31 cellular contexts compared by ENCODE assay signal in genomic region chr5:177083351-177083750, GRCh38.
"Had no signal": no experiment of that assay in that cellular context is flagged by ENCODE, and none has a peak within 500 bp of the region (broad histone marks: within the 10 kb centered on the region; RNA-seq: fewer than 3 reads in every experiment).

No MANE protein-coding gene starts in this region.

- H3K4me3 ChIP-seq: adrenal gland, body of pancreas, breast epithelium, SJCRH30, SK-N-MC had no signal

- H3K27ac ChIP-seq: adrenal gland, body of pancreas, breast epithelium, SJCRH30, SK-N-MC had no signal

- H3K36me3 ChIP-seq: adrenal gland, breast epithelium had no signal

- H3K9me3 Mint-ChIP-seq: activated CD4-positive, alpha-beta T cell treated with anti-CD3 and anti-CD28 coated beads, Interleukin-2, amount 10 ng/mL, durations not matched to agents 7 days and 5 days; activated naive CD4-positive, alpha-beta T cell treated with anti-CD3 and anti-CD28 coated beads for 36 hours; activated naive CD4-positive, alpha-beta T cell treated with anti-CD3 and anti-CD28 coated beads, Interleukin-2, amount 50 U/mL, for 72 hours; activated T-cell treated with anti-CD3 and anti-CD28 coated beads, Interleukin-2, amount 50 U/mL, for 4 hours; activated T-helper 1 cell treated with anti-CD3 and anti-CD28 coated beads, Interleukin-12 subunit alpha, Interleukin-12 subunit beta, Interleukin-2, Interleukin-4 antibody, amounts not matched to agents 30 ng/mL and 10 ng/mL and 1 ng/mL, durations not matched to agents 14 hours and 24 hours and 36 hours; WTC11 had no signal

- FAIRE-seq: astrocyte, TTC549 had no signal

- H3K36me3 Mint-ChIP-seq: activated naive CD4-positive, alpha-beta T cell treated with anti-CD3 and anti-CD28 coated beads, Interleukin-2, amount 50 U/mL, for 72 hours; WTC11 had no signal

- DNase-seq: activated CD4-positive, alpha-beta T cell treated with anti-CD3 and anti-CD28 coated beads for 36 hours; activated CD4-positive, alpha-beta T cell treated with anti-CD3 and anti-CD28 coated beads, Interleukin-2, amount 10 ng/mL, durations not matched to agents 7 days and 5 days; activated CD4-positive, alpha-beta T cell treated with anti-CD3 and anti-CD28 coated beads, Interleukin-2, amount 50 U/mL, for 48 hours; activated CD8-positive, alpha-beta T cell treated with anti-CD3 and anti-CD28 coated beads, Interleukin-2, amount 10 ng/mL, durations not matched to agents 7 days and 5 days; activated gamma-delta T cell treated with Interleukin-2 at 50 U/mL for 16 hours; activated naive CD4-positive, alpha-beta T cell treated with anti-CD3 and anti-CD28 coated beads for 36 hours; activated T-cell treated with anti-CD3 and anti-CD28 coated beads, Interleukin-2, amount 50 U/mL, for 4 hours; adrenal gland; body of pancreas; NCI-H1092 treated with DMSO at 0.1 percent for 48 hours; NCI-H1417; NCI-H187 treated with DMSO at 0.1 percent for 48 hours; NCI-H2081; NCI-H2171 treated with DMSO at 0.1 percent for 48 hours; NCI-H2227 treated with DMSO at 0.1 percent for 48 hours; NCI-H446; NCI-H510A treated with DMSO at 0.1 percent for 48 hours; NCI-H526 treated with DMSO at 0.1 percent for 48 hours; NCI-H774; SHP77; SJCRH30; T1000 had no signal

- H3K27me3 ChIP-seq: adrenal gland, body of pancreas, breast epithelium, SJCRH30 had no signal

- H3K9me3 ChIP-seq: adrenal gland, body of pancreas, breast epithelium, SJCRH30 had no signal

- H3K27ac Mint-ChIP-seq: activated CD4-positive, alpha-beta T cell treated with anti-CD3 and anti-CD28 coated beads for 36 hours; activated CD4-positive, alpha-beta T cell treated with anti-CD3 and anti-CD28 coated beads, Interleukin-2, amount 10 ng/mL, durations not matched to agents 7 days and 5 days; activated CD8-positive, alpha-beta T cell treated with anti-CD3 and anti-CD28 coated beads, Interleukin-2, amount 10 ng/mL, durations not matched to agents 7 days and 5 days; activated naive CD4-positive, alpha-beta T cell treated with anti-CD3 and anti-CD28 coated beads for 36 hours; activated naive CD4-positive, alpha-beta T cell treated with anti-CD3 and anti-CD28 coated beads, Interleukin-2, amount 50 U/mL, for 72 hours; activated T-helper 1 cell treated with anti-CD3 and anti-CD28 coated beads, Interleukin-12 subunit alpha, Interleukin-12 subunit beta, Interleukin-2, Interleukin-4 antibody, amounts not matched to agents 30 ng/mL and 10 ng/mL and 1 ng/mL, durations not matched to agents 14 hours and 24 hours and 36 hours had no signal

- ATAC-seq: activated CD4-positive, alpha-beta T cell treated with anti-CD3 and anti-CD28 coated beads for 36 hours; activated CD4-positive, CD25-positive, alpha-beta regulatory T cell treated with anti-CD3 and anti-CD28 coated beads, Interleukin-2, amount 50 U/mL, for 24 hours; activated CD8-positive, alpha-beta T cell treated with anti-CD3 and anti-CD28 coated beads, Interleukin-2, amount 10 ng/mL, durations not matched to agents 7 days and 5 days; activated naive CD4-positive, alpha-beta T cell treated with anti-CD3 and anti-CD28 coated beads, Interleukin-2, amount 50 U/mL, for 72 hours; activated T-cell treated with anti-CD3 and anti-CD28 coated beads, Interleukin-2, amount 50 U/mL, for 4 hours; body of pancreas; Panc1; WTC11 had no signal

- H3K4me3 Mint-ChIP-seq: activated CD4-positive, alpha-beta T cell treated with anti-CD3 and anti-CD28 coated beads for 36 hours; activated CD4-positive, alpha-beta T cell treated with anti-CD3 and anti-CD28 coated beads, Interleukin-2, amount 10 ng/mL, durations not matched to agents 7 days and 5 days; activated CD8-positive, alpha-beta T cell treated with anti-CD3 and anti-CD28 coated beads, Interleukin-2, amount 10 ng/mL, durations not matched to agents 7 days and 5 days; activated naive CD4-positive, alpha-beta T cell treated with anti-CD3 and anti-CD28 coated beads for 36 hours; activated T-cell treated with anti-CD3 and anti-CD28 coated beads, Interleukin-2, amount 50 U/mL, for 4 hours; activated T-helper 1 cell treated with anti-CD3 and anti-CD28 coated beads, Interleukin-12 subunit alpha, Interleukin-12 subunit beta, Interleukin-2, Interleukin-4 antibody, amounts not matched to agents 30 ng/mL and 10 ng/mL and 1 ng/mL, durations not matched to agents 14 hours and 24 hours and 36 hours; WTC11 had no signal
